Comparison of ENCODE assay signal across 12 cellular contexts in genomic region chr18:46336278-46337205, GRCh38.
DNase-seq lines count a peak whose midpoint lies in the region; ATAC-seq and TF ChIP-seq lines count a peak whose summit lies in the region.
"Had no signal": no experiment of that assay in that cellular context is flagged by ENCODE, and none has a peak within 500 bp of the region (broad histone marks: within the 10 kb centered on the region; RNA-seq: fewer than 3 reads in every experiment).

No MANE protein-coding gene starts in this region.

- H3K27me3 Mint-ChIP-seq in T-helper 2 cell treated with Interferon-gamma antibody and Interleukin-4, amounts not matched to agents 5 μg/mL and 100 μg/mL, for 36 hours (ENCODE audit: low read depth), result peaks cover 74% of the 10 kb centered on the region

- no peak overlapping the region for H3K27ac Mint-ChIP-seq in T-helper 2 cell treated with Interferon-gamma antibody and Interleukin-4, amounts not matched to agents 5 μg/mL and 100 μg/mL, for 36 hours
- H3K27ac Mint-ChIP-seq: activated T-cell treated with anti-CD3 and anti-CD28 coated beads, Interleukin-2, amount 50 U/mL, for 24 hours had no signal

- H3K36me3 Mint-ChIP-seq in T-helper 2 cell treated with Interferon-gamma antibody and Interleukin-4, amounts not matched to agents 5 μg/mL and 100 μg/mL, for 36 hours (ENCODE audit: low read depth), result peaks cover 5% of the 10 kb centered on the region

- no peak for TF ChIP-seq POLR2A in thyroid gland (IDR thresholded peaks at IDR 0.05)

- H3K4me3 ChIP-seq in thyroid gland (replicated peaks in 1 of 3) (no peak overlapping the region), foreskin fibroblast (ENCODE audit: low read depth in 1 of 2, low read length in 2 of 2) (no peak overlapping the region)

- H3K36me3 ChIP-seq in thyroid gland, result no peaks in the 10 kb centered on the region
- H3K36me3 ChIP-seq: breast epithelium, pancreas had no signal

- H3K27me3 ChIP-seq in thyroid gland, result no peaks in the 10 kb centered on the region
- H3K27me3 ChIP-seq: breast epithelium, pancreas had no signal

- intact Hi-C loops in cardiac septum (cut with DNase I), result loop anchor here (5.0 to 10.0 kb wide), 3 partner anchors 48 to 148 kb away; no protein-coding TSS in a partner anchor
- intact Hi-C loops in left ventricle myocardium superior (cut with micrococcal nuclease), result no loop called here
- intact Hi-C loops in thyroid gland (cut with DNase I), result loop anchor here (10.0 kb wide), 1 partner anchor 88 kb away; no protein-coding TSS in a partner anchor

- WGBS in thyroid gland, 2 donors, result 41% methylated on average over 8 of the region's 8 CpGs

- TF ChIP-seq CTCF in thyroid gland (IDR thresholded peaks at IDR 0.05) (no peak), foreskin fibroblast (IDR thresholded peaks at IDR 0.05; ENCODE audit: low read depth, low read length) (no peak)

- peak overlapping the region in 2 of 3 donors; percentile 3 to 88 for H3K27ac ChIP-seq in thyroid gland
- H3K27ac ChIP-seq: pancreas had no signal

- peaks cover 21 to 26% of the 10 kb centered on the region in 2 donors for H3K4me1 ChIP-seq in thyroid gland
- H3K4me1 ChIP-seq: breast epithelium, pancreas had no signal

- peak overlapping the region; percentile 89 for H3K4me3 Mint-ChIP-seq in T-helper 2 cell treated with Interferon-gamma antibody and Interleukin-4, amounts not matched to agents 5 μg/mL and 100 μg/mL, for 36 hours

- H3K9me3 ChIP-seq in thyroid gland, result no peaks in the 10 kb centered on the region
- H3K9me3 ChIP-seq: breast epithelium, pancreas had no signal

- peak; percentile 17 for DNase-seq in cardiac septum (ENCODE audit: low spot score)
- DNase-seq in left ventricle myocardium superior, result no peak
- no peak for DNase-seq in T-helper 2 cell treated with Interferon-gamma antibody and Interleukin-4, amounts not matched to agents 5 μg/mL and 100 μg/mL, for 36 hours (ENCODE audit: low spot score)
- DNase-seq in inferior parietal cortex (ENCODE audit: extremely low spot score), result peak; percentile 16
- DNase-seq in thyroid gland, result peak; percentile 47 to 54
- no peak for DNase-seq in foreskin fibroblast
- DNase-seq in activated CD4-positive, alpha-beta T cell treated with anti-CD3 and anti-CD28 coated beads, Interleukin-2, amount 50 U/mL, for 1 hour, result no peak
- DNase-seq in NCI-H774 (lab: John Stamatoyannopoulos, UW), result no peak
- DNase-seq: activated T-cell treated with anti-CD3 and anti-CD28 coated beads, Interleukin-2, amount 50 U/mL, for 24 hours; NCI-H1436; pancreas had no signal

- H3K4me1 Mint-ChIP-seq in T-helper 2 cell treated with Interferon-gamma antibody and Interleukin-4, amounts not matched to agents 5 μg/mL and 100 μg/mL, for 36 hours (ENCODE audit: low read depth), result peaks cover 38% of the 10 kb centered on the region

- no peak for ATAC-seq in left ventricle myocardium superior

- H3K9me3 Mint-ChIP-seq in T-helper 2 cell treated with Interferon-gamma antibody and Interleukin-4, amounts not matched to agents 5 μg/mL and 100 μg/mL, for 36 hours, result no peaks in the 10 kb centered on the region
- H3K9me3 Mint-ChIP-seq: activated T-cell treated with anti-CD3 and anti-CD28 coated beads, Interleukin-2, amount 50 U/mL, for 24 hours had no signal

Comparison
In these comparisons a context has a peak if more than half of its experiments do, and no peak if none do; other contexts are left out.
1. DNase-seq: peak in cardiac septum (single experiment), inferior parietal cortex (single experiment) and thyroid gland (2 of 2); none in left ventricle myocardium superior (single experiment), T-helper 2 cell treated with Interferon-gamma antibody and Interleukin-4, amounts not matched to agents 5 μg/mL and 100 μg/mL, for 36 hours (single experiment), foreskin fibroblast (0 of 2), activated CD4-positive, alpha-beta T cell treated with anti-CD3 and anti-CD28 coated beads, Interleukin-2, amount 50 U/mL, for 1 hour (single experiment) and NCI-H774 (single experiment).